Comparison of ENCODE assay signal across 25 cellular contexts in genomic region chr5:34562791-34563190, GRCh38.
"Had no signal": no experiment of that assay in that cellular context is flagged by ENCODE, and none has a peak within 500 bp of the region (broad histone marks: within the 10 kb centered on the region; RNA-seq: fewer than 3 reads in every experiment).

No MANE protein-coding gene starts in this region.

- ATAC-seq: activated T-cell treated with anti-CD3 and anti-CD28 coated beads, Interleukin-2, amount 50 U/mL, for 4 hours; activated T-helper 17 cell treated with anti-CD3 and anti-CD28 coated beads, Interleukin-2, amount 50 U/mL, for 72 hours; left cardiac atrium; right lobe of liver; stimulated activated effector memory CD8-positive, alpha-beta T cell treated with anti-CD3 and anti-CD28 coated beads, Interleukin-12 subunit alpha, Interleukin-12 subunit beta, amount 100 ng/mL, for 72 hours had no signal

- H3K4me3 Mint-ChIP-seq: activated CD4-positive, alpha-beta memory T cell treated with anti-CD3 and anti-CD28 coated beads, Interleukin-2, amount 10 ng/mL, durations not matched to agents 7 days and 5 days; activated CD4-positive, alpha-beta T cell treated with anti-CD3 and anti-CD28 coated beads, Interleukin-2, amount 10 ng/mL, durations not matched to agents 7 days and 5 days; activated T-cell treated with anti-CD3 and anti-CD28 coated beads, Interleukin-2, amount 50 U/mL, for 4 hours; activated T-helper 17 cell treated with anti-CD3 and anti-CD28 coated beads, Interleukin-2, amount 50 U/mL, for 72 hours; nephron; stimulated activated effector memory CD8-positive, alpha-beta T cell treated with anti-CD3 and anti-CD28 coated beads, Interleukin-12 subunit alpha, Interleukin-12 subunit beta, amount 100 ng/mL, for 72 hours; stimulated activated naive CD8-positive, alpha-beta T cell treated with anti-CD3 and anti-CD28 coated beads, Interleukin-15, Interleukin-2, amounts not matched to agents 100 ng/mL and 50 ng/mL, for 24 hours; type B pancreatic cell had no signal

- H3K4me1 Mint-ChIP-seq: activated CD4-positive, alpha-beta memory T cell treated with anti-CD3 and anti-CD28 coated beads, Interleukin-2, amount 10 ng/mL, durations not matched to agents 7 days and 5 days; activated CD4-positive, alpha-beta T cell treated with anti-CD3 and anti-CD28 coated beads, Interleukin-2, amount 10 ng/mL, durations not matched to agents 7 days and 5 days; activated T-helper 17 cell treated with anti-CD3 and anti-CD28 coated beads, Interleukin-2, amount 50 U/mL, for 72 hours; stimulated activated effector memory CD8-positive, alpha-beta T cell treated with anti-CD3 and anti-CD28 coated beads, Interleukin-12 subunit alpha, Interleukin-12 subunit beta, amount 100 ng/mL, for 72 hours had no signal

- H3K36me3 Mint-ChIP-seq: stimulated activated effector memory CD8-positive, alpha-beta T cell treated with anti-CD3 and anti-CD28 coated beads, Interleukin-12 subunit alpha, Interleukin-12 subunit beta, amount 100 ng/mL, for 72 hours; type B pancreatic cell had no signal

- H3K4me3 ChIP-seq: coronary artery, dorsolateral prefrontal cortex, lower lobe of right lung, ovary, right lobe of liver, thoracic aorta, uterus had no signal

- H3K27me3 Mint-ChIP-seq: activated T-helper 17 cell treated with anti-CD3 and anti-CD28 coated beads, Interleukin-2, amount 50 U/mL, for 72 hours; type B pancreatic cell had no signal

- H3K27me3 ChIP-seq: brain microvascular endothelial cell, dorsolateral prefrontal cortex, ovary, right lobe of liver, uterus had no signal

- H3K36me3 ChIP-seq: brain microvascular endothelial cell, lower lobe of right lung, ovary, right lobe of liver, thoracic aorta, uterus had no signal

- H3K27ac Mint-ChIP-seq: activated CD4-positive, alpha-beta memory T cell treated with anti-CD3 and anti-CD28 coated beads, Interleukin-2, amount 10 ng/mL, durations not matched to agents 7 days and 5 days; activated CD4-positive, alpha-beta T cell treated with anti-CD3 and anti-CD28 coated beads, Interleukin-2, amount 10 ng/mL, durations not matched to agents 7 days and 5 days; activated T-helper 17 cell treated with anti-CD3 and anti-CD28 coated beads, Interleukin-2, amount 50 U/mL, for 72 hours; progenitor cell of endocrine pancreas; stimulated activated effector memory CD8-positive, alpha-beta T cell treated with anti-CD3 and anti-CD28 coated beads, Interleukin-12 subunit alpha, Interleukin-12 subunit beta, amount 100 ng/mL, for 72 hours; stimulated activated naive CD8-positive, alpha-beta T cell treated with anti-CD3 and anti-CD28 coated beads, Interleukin-15, Interleukin-2, amounts not matched to agents 100 ng/mL and 50 ng/mL, for 24 hours; type B pancreatic cell had no signal

- H3K9me3 ChIP-seq: lower lobe of right lung, ovary, right lobe of liver, thoracic aorta, uterus had no signal

- H3K27ac ChIP-seq: dorsolateral prefrontal cortex, lower lobe of right lung, ovary, right lobe of liver, thoracic aorta had no signal

- H3K9me3 Mint-ChIP-seq: activated CD4-positive, alpha-beta memory T cell treated with anti-CD3 and anti-CD28 coated beads, Interleukin-2, amount 10 ng/mL, durations not matched to agents 7 days and 5 days; activated CD4-positive, alpha-beta T cell treated with anti-CD3 and anti-CD28 coated beads, Interleukin-2, amount 10 ng/mL, durations not matched to agents 7 days and 5 days; activated T-cell treated with anti-CD3 and anti-CD28 coated beads, Interleukin-2, amount 50 U/mL, for 4 hours; activated T-helper 17 cell treated with anti-CD3 and anti-CD28 coated beads, Interleukin-2, amount 50 U/mL, for 72 hours; nephron; stimulated activated effector memory CD8-positive, alpha-beta T cell treated with anti-CD3 and anti-CD28 coated beads, Interleukin-12 subunit alpha, Interleukin-12 subunit beta, amount 100 ng/mL, for 72 hours; stimulated activated naive CD8-positive, alpha-beta T cell treated with anti-CD3 and anti-CD28 coated beads, Interleukin-15, Interleukin-2, amounts not matched to agents 100 ng/mL and 50 ng/mL, for 24 hours; type B pancreatic cell had no signal

- DNase-seq: activated CD4-positive, alpha-beta memory T cell treated with anti-CD3 and anti-CD28 coated beads, Interleukin-2, amount 10 ng/mL, durations not matched to agents 7 days and 5 days; activated CD4-positive, alpha-beta T cell treated with anti-CD3 and anti-CD28 coated beads for 1 hour; activated CD4-positive, alpha-beta T cell treated with anti-CD3 and anti-CD28 coated beads, Interleukin-2, amount 10 ng/mL, durations not matched to agents 7 days and 5 days; activated gamma-delta T cell treated with Interleukin-2 at 50 U/mL for 16 hours; activated naive CD4-positive, alpha-beta T cell treated with anti-CD3 and anti-CD28 coated beads, Interleukin-2, amount 50 U/mL, for 16 hours; activated T-cell treated with anti-CD3 and anti-CD28 coated beads, Interleukin-2, amount 50 U/mL, for 4 hours; amniotic stem cell; brain microvascular endothelial cell; dorsolateral prefrontal cortex; effector memory CD4-positive, alpha-beta T cell; left cardiac atrium; lower lobe of right lung; mesenchymal stem cell; ovary; right lobe of liver; stimulated activated CD4-positive, alpha-beta T cell treated with anti-CD3 and anti-CD28 coated beads, Interleukin-4, amount 100 ng/mL, for 24 hours; uterus had no signal

- H3K4me1 ChIP-seq: lower lobe of right lung, right lobe of liver had no signal
